8 cellular contexts compared by ENCODE assay signal in the genomic region with DNA sequence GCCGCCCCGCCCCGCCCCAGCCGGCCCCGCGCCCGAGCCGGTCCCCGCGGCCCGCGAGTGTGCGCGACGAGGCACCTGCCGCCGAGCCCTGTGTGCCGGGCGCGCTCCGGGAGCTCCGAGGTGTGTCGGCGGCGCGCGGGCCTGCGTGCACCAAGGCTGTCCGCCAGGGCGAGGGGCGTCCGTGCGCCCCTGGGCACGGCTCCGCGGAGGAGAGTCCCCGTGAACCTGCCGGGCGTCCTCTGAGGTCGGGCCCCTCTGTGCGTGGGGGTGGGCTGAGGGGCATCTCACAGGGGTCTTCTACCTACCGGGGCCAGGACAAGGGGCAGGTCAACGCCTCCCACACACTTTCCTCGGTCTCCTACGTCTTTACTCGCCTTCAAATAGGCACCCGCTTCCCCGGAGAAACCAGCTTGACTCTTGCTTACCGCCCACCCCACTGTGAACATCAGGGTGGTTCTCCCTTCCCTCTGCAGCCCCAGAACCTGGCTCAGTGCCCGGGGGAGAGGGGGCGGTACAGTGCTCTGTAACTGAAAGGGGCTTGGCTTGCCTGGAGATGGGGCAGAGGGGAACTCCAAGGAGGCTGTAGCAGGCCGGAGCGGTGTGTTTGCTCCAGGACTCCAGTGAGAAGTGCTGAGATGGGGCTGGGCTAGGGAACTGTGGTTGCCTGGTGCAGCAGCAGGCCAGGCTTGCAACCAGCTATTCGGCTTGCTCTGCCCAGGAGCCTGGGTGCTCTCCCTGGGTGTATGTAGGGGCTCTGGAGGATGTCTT. TPM values are rescaled to one million over a fixed set of nuclear protein-coding genes. Genes with fewer than 3 reads are reported as not detected.
A peak's percentile ranks its signal among the peaks of the same experiment; 100 is the strongest.
DNase-seq lines count a peak whose midpoint lies in the region; ATAC-seq and TF ChIP-seq lines count a peak whose summit lies in the region.

A gene (minus strand): TSS at position 94 of the 768 bp plus-strand sequence. CDS start 175 bp downstream, outside the sequence.

- H3K36me3 Mint-ChIP-seq in CD4-positive, alpha-beta memory T cell: peaks cover 25 to 40% of the 10 kb centered on the region in 2 donors

- DNase-seq in CD4-positive, alpha-beta memory T cell: peak; percentile 53 to 87 (median 61)
- DNase-seq in NCI-H1092 (lab: John Stamatoyannopoulos, UW) (peak; percentile 75), UCSD-AML1 (lab: John Stamatoyannopoulos, UW; ENCODE audit: unreplicated experiment) (peak; percentile 68), brain microvascular endothelial cell (no peak), left kidney (ENCODE audit: low read depth, low spot score) (peak; percentile 86)
- DNase-seq in stimulated activated CD4-positive, alpha-beta T cell treated with anti-CD3 and anti-CD28 coated beads, Interleukin-4, amount 100 ng/mL, for 48 hours (ENCODE audit: low read depth in 2 of 2): peak; percentile 79 to 81

- peak within 1 kb of the TSS; percentile 69 for H3K27ac ChIP-seq in CD4-positive, alpha-beta memory T cell (ENCODE audit: low read depth, low read length)
- no peak within 1 kb of the TSS for H3K27ac ChIP-seq in brain microvascular endothelial cell

- peak within 1 kb of the TSS; percentile 95 to 99 (median 98) for H3K27ac Mint-ChIP-seq in CD4-positive, alpha-beta memory T cell

- ATAC-seq in GM21447 (IDR thresholded peaks at IDR 0.05; ENCODE audit: unreplicated experiment) (peak; percentile 41), HG02884 (IDR thresholded peaks at IDR 0.05; ENCODE audit: unreplicated experiment) (no peak)

- in situ Hi-C loops in brain microvascular endothelial cell (cut with HindIII; ENCODE audit: low pct_ligation_motif_present, low sequenced_read_pairs): no loop called here

- no peaks in the 10 kb centered on the region for H3K27me3 ChIP-seq in CD4-positive, alpha-beta memory T cell (ENCODE audit: insufficient read depth, low read length)
- no peaks in the 10 kb centered on the region for H3K27me3 ChIP-seq in brain microvascular endothelial cell (replicated peaks)

- POLR2A ChIA-PET in CD4-positive, alpha-beta memory T cell (lab: Charles Lee; ENCODE audit: partially characterized antibody): interaction anchor here (0.7 to 2.5 kb wide), 29 partner anchors 9 to 459 kb away, joined by 3 to 71 read pairs (median 5); a partner anchor contains a TSS

- CTCF ChIA-PET in CD4-positive, alpha-beta memory T cell (lab: Charles Lee; ENCODE audit: partially characterized antibody): interaction anchor here (0.7 to 4.2 kb wide), 27 partner anchors 8 to 483 kb away, joined by 3 to 84 read pairs (median 4); a partner anchor contains a TSS

- H3K36me3 ChIP-seq in CD4-positive, alpha-beta memory T cell (ENCODE audit: insufficient read depth, low read length): peaks cover 18% of the 10 kb centered on the region
- peaks cover 15% of the 10 kb centered on the region for H3K36me3 ChIP-seq in brain microvascular endothelial cell (replicated peaks)

- H3K4me3 ChIP-seq in CD4-positive, alpha-beta memory T cell (ENCODE audit: low read length in 2 of 2): peak within 1 kb of the TSS; percentile 39 to 67
- peak within 1 kb of the TSS; percentile 47 for H3K4me3 ChIP-seq in brain microvascular endothelial cell (ENCODE audit: low read depth, low read length)

- peaks cover 45 to 73% (median 59%) of the 10 kb centered on the region in 4 donors for H3K4me1 Mint-ChIP-seq in CD4-positive, alpha-beta memory T cell

- peak within 1 kb of the TSS; percentile 90 to 99 (median 93) for H3K4me3 Mint-ChIP-seq in CD4-positive, alpha-beta memory T cell

- peaks cover 54% of the 10 kb centered on the region for H3K4me1 ChIP-seq in CD4-positive, alpha-beta memory T cell (ENCODE audit: insufficient read depth, low read length)

- H3K27me3 Mint-ChIP-seq in CD4-positive, alpha-beta memory T cell: no peaks in the 10 kb centered on the region

- H3K9me3 ChIP-seq in CD4-positive, alpha-beta memory T cell (ENCODE audit: control insufficient read depth in 1 of 2, low read length in 2 of 2): no peaks in the 10 kb centered on the region

- no peak for TF ChIP-seq CTCF in brain microvascular endothelial cell (IDR thresholded peaks at IDR 0.05; ENCODE audit: low read depth, low read length, missing control alignments)

- peaks cover 0 to 1% (median 0%) of the 10 kb centered on the region in 8 donors for H3K9me3 Mint-ChIP-seq in CD4-positive, alpha-beta memory T cell

- intact Hi-C loops in CD4-positive, alpha-beta memory T cell (cut with micrococcal nuclease): loop anchor here (5.0 kb wide), 1 partner anchor 272 kb away; a partner anchor contains a TSS

RNA-seq across cellular contexts. Expression of the gene that starts here (rescaled TPM):
- total RNA-seq in CD4-positive, alpha-beta memory T cell: 1 to 10 TPM; 7.4 to 7.5 TPM
- polyA plus RNA-seq in CD4-positive, alpha-beta memory T cell: 10 to 100 TPM in 1 of 2 donors, 1 to 10 TPM in 1; 9.7 to 13.0 TPM
